Comparison of ENCODE assay signal across 14 cellular contexts in genomic region chr17:70947215-70947614, GRCh38.
DNase-seq lines count a peak whose midpoint lies in the region; ATAC-seq and TF ChIP-seq lines count a peak whose summit lies in the region.
"Had no signal": no experiment of that assay in that cellular context is flagged by ENCODE, and none has a peak within 500 bp of the region (broad histone marks: within the 10 kb centered on the region; RNA-seq: fewer than 3 reads in every experiment).

No MANE protein-coding gene starts in this region.

- H3K27me3 Mint-ChIP-seq in GM23338 (ENCODE audit: insufficient read depth, low read depth, poor library complexity), result peaks cover 6% of the 10 kb centered on the region
- peaks cover 1% of the 10 kb centered on the region; the same call in 1 of the 2 replicates for H3K27me3 Mint-ChIP-seq in HFFc6 (ENCODE audit: insufficient read depth)
- H3K27me3 Mint-ChIP-seq in activated naive CD8-positive, alpha-beta T cell treated with anti-CD3 and anti-CD28 coated beads, Interleukin-2, amount 50 U/mL, for 24 hours, result no peaks in the 10 kb centered on the region
- H3K27me3 Mint-ChIP-seq: CD4-positive, alpha-beta memory T cell had no signal

- DNase-seq in GM23338 (ENCODE audit: low spot score) (no peak), HFFc6 (no peak), right lobe of liver (no peak), midbrain (lab: John Stamatoyannopoulos, UW) (no peak)
- DNase-seq in activated naive CD8-positive, alpha-beta T cell treated with anti-CD3 and anti-CD28 coated beads, Interleukin-2, amount 50 U/mL, for 24 hours, result no peak
- DNase-seq: C1 segment of cervical spinal cord; CD4-positive, alpha-beta memory T cell; COR-L47; DMS153; DND-41; GM23248; H9 had no signal

- H3F3A ChIP-seq in GM23338 (replicated peaks; ENCODE audit: low read depth), result no peaks in the 10 kb centered on the region

- H3K9me3 Mint-ChIP-seq in GM23338 (peaks cover 4% of the 10 kb centered on the region; the same call in 2 of the 3 replicates), HFFc6 (peaks cover 11% of the 10 kb centered on the region; the same call in 1 of the 2 replicates)
- peaks cover 26% of the 10 kb centered on the region for H3K9me3 Mint-ChIP-seq in activated naive CD8-positive, alpha-beta T cell treated with anti-CD3 and anti-CD28 coated beads, Interleukin-2, amount 50 U/mL, for 24 hours

- H3K9me2 ChIP-seq in GM23338 (ENCODE audit: insufficient read depth), result peaks cover 6% of the 10 kb centered on the region; the same call in 1 of the 2 replicates

- H3K4me1 Mint-ChIP-seq in GM23338 (peaks cover 13% of the 10 kb centered on the region), HFFc6 (ENCODE audit: low read depth) (no peaks in the 10 kb centered on the region; the same call in 1 of the 2 replicates)
- no peaks in the 10 kb centered on the region for H3K4me1 Mint-ChIP-seq in activated naive CD8-positive, alpha-beta T cell treated with anti-CD3 and anti-CD28 coated beads, Interleukin-2, amount 50 U/mL, for 24 hours
- H3K4me1 Mint-ChIP-seq: CD4-positive, alpha-beta memory T cell had no signal

- intact Hi-C loops in right lobe of liver (cut with DNase I), result no loop called here

- peak overlapping the region; percentile 53 for H2AFZ ChIP-seq in GM23338
- H2AFZ ChIP-seq: GM23248 had no signal

- H3K9me3 ChIP-seq in right lobe of liver, result no peaks in the 10 kb centered on the region
- H3K9me3 ChIP-seq in subcutaneous abdominal adipose tissue (ENCODE audit: control insufficient read depth in 5 of 5, low read length in 5 of 5), result no peaks in the 10 kb centered on the region

- H3K27ac Mint-ChIP-seq in GM23338 (no peak overlapping the region), HFFc6 (no peak overlapping the region)
- no peak overlapping the region for H3K27ac Mint-ChIP-seq in activated naive CD8-positive, alpha-beta T cell treated with anti-CD3 and anti-CD28 coated beads, Interleukin-2, amount 50 U/mL, for 24 hours
- H3K27ac Mint-ChIP-seq: CD4-positive, alpha-beta memory T cell; H9 had no signal

- no peak for TF ChIP-seq POLR2A in right lobe of liver (IDR thresholded peaks at IDR 0.05)

- H3K4me3 ChIP-seq in GM23338 (no peak overlapping the region), right lobe of liver (peak overlapping the region in 2 of 3 donors; percentile 20 to 44), subcutaneous abdominal adipose tissue (ENCODE audit: low read depth in 1 of 5, low read length in 5 of 5) (peak overlapping the region in 3 of 5 donors; percentile 21 to 42 (median 25))
- H3K4me3 ChIP-seq: GM23248 had no signal

- H3K4me3 Mint-ChIP-seq in GM23338 (no peak overlapping the region), HFFc6 (0 out of 2 replicates have a peak overlapping the region, but pooled peaks have one; percentile 0)
- H3K4me3 Mint-ChIP-seq in activated naive CD8-positive, alpha-beta T cell treated with anti-CD3 and anti-CD28 coated beads, Interleukin-2, amount 50 U/mL, for 24 hours, result no peak overlapping the region
- H3K4me3 Mint-ChIP-seq: CD4-positive, alpha-beta memory T cell; H9 had no signal

- no peaks in the 10 kb centered on the region for H3K79me2 ChIP-seq in GM23338 (replicated peaks; ENCODE audit: insufficient read depth)

- TF ChIP-seq CTCF in GM23338 (conservative IDR thresholded peaks at IDR 0.05; ENCODE audit: low read depth in 2 of 2), result no peak
- no peak for TF ChIP-seq CTCF in HFFc6 (IDR thresholded peaks at IDR 0.05)
- no peak for TF ChIP-seq CTCF in right lobe of liver (IDR thresholded peaks at IDR 0.05)

- no peak overlapping the region for H3K27ac ChIP-seq in GM23338 (ENCODE audit: low read depth)
- peak overlapping the region in 2 of 3 donors; percentile 34 to 36 for H3K27ac ChIP-seq in right lobe of liver
- H3K27ac ChIP-seq in subcutaneous abdominal adipose tissue (ENCODE audit: low read depth, low read length), result no peak overlapping the region
- H3K27ac ChIP-seq: GM23248 had no signal

- H3K4me1 ChIP-seq in GM23338 (ENCODE audit: insufficient read depth), result peaks cover 11% of the 10 kb centered on the region
- H3K4me1 ChIP-seq in right lobe of liver, result no peaks in the 10 kb centered on the region
- H3K4me1 ChIP-seq in subcutaneous abdominal adipose tissue (ENCODE audit: control insufficient read depth in 5 of 5, insufficient read depth in 5 of 5, low read length in 5 of 5), result peaks cover 0 to 5% (median 0%) of the 10 kb centered on the region in 5 donors

- no peaks in the 10 kb centered on the region for H3K27me3 ChIP-seq in GM23338 (ENCODE audit: insufficient read depth)
- no peaks in the 10 kb centered on the region for H3K27me3 ChIP-seq in right lobe of liver
- no peaks in the 10 kb centered on the region for H3K27me3 ChIP-seq in subcutaneous abdominal adipose tissue (ENCODE audit: control insufficient read depth in 5 of 5, insufficient read depth in 4 of 5, low read length in 5 of 5)

- 77% methylated on average over 2 of the region's 2 CpGs for WGBS in right lobe of liver (ENCODE audit: insufficient coverage, low coverage, low lambda C conversion rate, missing lambda C conversion rate)

- H3K4me2 ChIP-seq in GM23338, result no peak overlapping the region

- peak overlapping the region in 1 of 5 donors; percentile 24 for H3K9ac ChIP-seq in subcutaneous abdominal adipose tissue (ENCODE audit: low read length in 5 of 5)
- H3K9ac ChIP-seq: GM23248 had no signal

- H4K20me1 ChIP-seq in GM23338 (replicated peaks; ENCODE audit: insufficient read depth), result no peaks in the 10 kb centered on the region

- peaks cover 16% of the 10 kb centered on the region for H3K36me3 Mint-ChIP-seq in GM23338 (ENCODE audit: low read depth)
- no peaks in the 10 kb centered on the region for H3K36me3 Mint-ChIP-seq in HFFc6 (ENCODE audit: low read depth)
- no peaks in the 10 kb centered on the region for H3K36me3 Mint-ChIP-seq in activated naive CD8-positive, alpha-beta T cell treated with anti-CD3 and anti-CD28 coated beads, Interleukin-2, amount 50 U/mL, for 24 hours (ENCODE audit: low read depth)
- H3K36me3 Mint-ChIP-seq: CD4-positive, alpha-beta memory T cell had no signal

- ATAC-seq in GM23338 (no peak), right lobe of liver (peak in 2 of 4 donors; percentile 44 to 55)
- ATAC-seq in activated naive CD8-positive, alpha-beta T cell treated with anti-CD3 and anti-CD28 coated beads, Interleukin-2, amount 50 U/mL, for 24 hours, result no peak
- ATAC-seq: HCT116 had no signal

- H3K36me3 ChIP-seq in GM23338 (ENCODE audit: insufficient read depth) (no peaks in the 10 kb centered on the region), right lobe of liver (no peaks in the 10 kb centered on the region), subcutaneous abdominal adipose tissue (ENCODE audit: control insufficient read depth in 5 of 5, insufficient read depth in 5 of 5, low read length in 5 of 5) (no peaks in the 10 kb centered on the region)

TF ChIP-seq in GM23338, 12 proteins besides CTCF, POLR2A, EP300 and RAD21 (continues in another document):
- TF ChIP-seq CREB1 (CRISPR knock-in tag; IDR thresholded peaks at IDR 0.05; ENCODE audit: low read depth) (no peak), EZH2 (IDR thresholded peaks at IDR 0.05; ENCODE audit: low read depth, unreplicated experiment) (no peak), REST (IDR thresholded peaks at IDR 0.05; ENCODE audit: unreplicated experiment) (no peak), ETS1 (IDR thresholded peaks at IDR 0.05) (no peak), NANOG (IDR thresholded peaks at IDR 0.05; ENCODE audit: borderline replicate concordance) (no peak), ZNF114 (CRISPR knock-in tag; IDR thresholded peaks at IDR 0.05) (no peak)

Comparison
In these comparisons a context has a peak if more than half of its experiments do, and no peak if none do; other contexts are left out.
1. H3K27ac ChIP-seq: peak in right lobe of liver (2 of 3); none in GM23338 (single experiment) and subcutaneous abdominal adipose tissue (single experiment).